ENCODE assay signal across 8 cellular contexts in genomic region chr5:129906177-129906887, GRCh38. TPM values are rescaled to one million over a fixed set of nuclear protein-coding genes. Genes with fewer than 3 reads are reported as not detected.
DNase-seq lines count a peak whose midpoint lies in the region; ATAC-seq, FAIRE-seq and TF ChIP-seq lines count a peak whose summit lies in the region.

No MANE protein-coding gene starts in this region.

- TF ChIP-seq CTCF in kidney (IDR thresholded peaks at IDR 0.05; ENCODE audit: borderline replicate concordance, extremely low read depth, insufficient read depth): no peak
- no peak for TF ChIP-seq CTCF in A673 (conservative IDR thresholded peaks at IDR 0.05; ENCODE audit: low read depth, low read length)

- H3K27me3 ChIP-seq in A673 (replicated peaks; ENCODE audit: insufficient read depth, low read depth, low read length, poor library complexity): peaks cover 80% of the 10 kb centered on the region

- H3K27me3 Mint-ChIP-seq in stimulated activated memory B cell treated with anti-CD40 and anti-IgM and Interleukin-4, amounts not matched to agents 10 μg/mL and 1 μg/mL and 100 μg/mL, for 72 hours: peaks cover 40% of the 10 kb centered on the region

- intact Hi-C loops in kidney (cut with DNase I): no loop called here
- intact Hi-C loops in A673 (cut with micrococcal nuclease; ENCODE audit: unreplicated experiment): loop anchor here (10.0 kb wide), 1 partner anchor 1198 kb away; no protein-coding TSS in a partner anchor

- peak overlapping the region; percentile 68 for H3K4me3 Mint-ChIP-seq in stimulated activated memory B cell treated with anti-CD40 and anti-IgM and Interleukin-4, amounts not matched to agents 10 μg/mL and 1 μg/mL and 100 μg/mL, for 72 hours

- BruUV-seq in A673 (replicated peaks; lab: Mats Ljungman, UMichigan): no TSS peak

- POLR2A ChIA-PET in A673 (lab: Charles Lee; ENCODE audit: low non-redundant PET): no interaction called here

- H3K27ac Mint-ChIP-seq in stimulated activated memory B cell treated with anti-CD40 and anti-IgM and Interleukin-4, amounts not matched to agents 10 μg/mL and 1 μg/mL and 100 μg/mL, for 72 hours: no peak overlapping the region

- H3K36me3 ChIP-seq in kidney (ENCODE audit: control insufficient read depth in 1 of 2, insufficient read depth in 2 of 2, low read length in 2 of 2) (no peaks in the 10 kb centered on the region), A673 (ENCODE audit: insufficient read depth, low read length, poor library complexity, severe bottlenecking) (no peaks in the 10 kb centered on the region)

- DNase-seq in HT1080 (ENCODE audit: low read depth): peak; percentile 56
- no peak for DNase-seq in kidney
- DNase-seq in A673 (ENCODE audit: low spot score): no peak
- no peak for DNase-seq in activated CD4-positive, CD25-positive, alpha-beta regulatory T cell (lab: John Stamatoyannopoulos, UW)

- H3K4me3 ChIP-seq in kidney (ENCODE audit: low read length in 2 of 2) (peak overlapping the region; percentile 29 to 44), A673 (ENCODE audit: low read depth, low read length, poor library complexity, severe bottlenecking) (no peak overlapping the region)

- ATAC-seq in stimulated activated memory B cell treated with anti-CD40 and anti-IgM and Interleukin-4, amounts not matched to agents 10 μg/mL and 1 μg/mL and 100 μg/mL, for 72 hours: no peak
- ATAC-seq in HG03521 (IDR thresholded peaks at IDR 0.05; ENCODE audit: unreplicated experiment): no peak
- no peak for ATAC-seq in GM21390 (IDR thresholded peaks at IDR 0.05; ENCODE audit: unreplicated experiment)

- H3K9ac ChIP-seq in kidney (ENCODE audit: low read length in 2 of 2): no peak overlapping the region

- H3K27ac ChIP-seq in angular gyrus (ENCODE audit: low read depth, low read length) (peak overlapping the region; percentile 15), kidney (ENCODE audit: low read depth in 2 of 2, low read length in 2 of 2) (no peak overlapping the region), A673 (ENCODE audit: low read depth, low read length, poor library complexity, severe bottlenecking) (no peak overlapping the region)

- peaks cover 9 to 10% of the 10 kb centered on the region in 2 donors for H3K4me1 ChIP-seq in kidney (ENCODE audit: control insufficient read depth in 1 of 2, insufficient read depth in 1 of 2, low read depth in 1 of 2, low read length in 2 of 2)
- peaks cover 11% of the 10 kb centered on the region for H3K4me1 ChIP-seq in A673 (ENCODE audit: insufficient read depth, low read length, poor library complexity, severe bottlenecking)

- FAIRE-seq in kidney (lab: Jason Lieb, UNC): no peak

- CTCF ChIA-PET in A673 (lab: Charles Lee): no interaction called here

- no peaks in the 10 kb centered on the region for H3K9me3 Mint-ChIP-seq in stimulated activated memory B cell treated with anti-CD40 and anti-IgM and Interleukin-4, amounts not matched to agents 10 μg/mL and 1 μg/mL and 100 μg/mL, for 72 hours

- H3K9me3 ChIP-seq in kidney (ENCODE audit: control insufficient read depth in 1 of 2, low read length in 2 of 2) (no peaks in the 10 kb centered on the region), A673 (ENCODE audit: low read depth, low read length, poor library complexity, severe bottlenecking) (no peaks in the 10 kb centered on the region)

- H3K4me1 Mint-ChIP-seq in stimulated activated memory B cell treated with anti-CD40 and anti-IgM and Interleukin-4, amounts not matched to agents 10 μg/mL and 1 μg/mL and 100 μg/mL, for 72 hours: peaks cover 17% of the 10 kb centered on the region

- H3K36me3 Mint-ChIP-seq in stimulated activated memory B cell treated with anti-CD40 and anti-IgM and Interleukin-4, amounts not matched to agents 10 μg/mL and 1 μg/mL and 100 μg/mL, for 72 hours: no peaks in the 10 kb centered on the region

RNA-seq across cellular contexts. Expression of gene CHSY3, which starts 2.1 kb away (rescaled TPM):
- total RNA-seq in HT1080 (2014; rRNA removed; shearing (Covaris generic)): 10.5 and 11.8 TPM in 2 replicates
- 3.2 and 5.1 TPM in 2 replicates for polyA plus RNA-seq in HT1080 (2015; cell fraction: cytosol; rRNA removed)
- polyA plus RNA-seq in HT1080 (2015; cell fraction: nucleus; rRNA removed): 15.7 TPM in 2 replicates
- total RNA-seq in kidney: 3.0 TPM
- polyA plus RNA-seq in kidney (ENCODE audit: insufficient read depth, low read depth, low replicate concordance): 0.13 TPM
- total RNA-seq in A673 (2021): not detected in 2 replicates
